11 cellular contexts compared by ENCODE assay signal in the genomic region with DNA sequence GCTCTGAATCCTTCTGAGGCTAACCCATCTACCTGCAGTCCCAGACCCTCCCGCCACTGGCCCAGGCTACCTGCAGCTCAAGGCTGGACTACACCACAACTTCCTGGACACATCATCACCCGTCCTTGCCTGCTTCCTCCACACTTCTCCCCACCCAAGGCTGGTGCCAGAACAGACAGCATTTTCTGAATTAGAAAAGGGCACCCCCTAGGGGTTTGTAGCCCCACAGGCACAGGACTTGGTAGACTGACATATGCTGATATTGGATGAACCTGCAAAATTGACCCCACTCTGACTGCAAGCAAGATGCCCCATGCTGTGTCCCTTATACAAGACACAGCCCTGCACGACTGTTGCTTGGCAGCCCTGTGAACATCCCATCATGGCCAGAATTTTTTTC.
DNase-seq lines count a peak whose midpoint lies in the region; ATAC-seq and TF ChIP-seq lines count a peak whose summit lies in the region.
"Had no signal": no experiment of that assay in that cellular context is flagged by ENCODE, and none has a peak within 500 bp of the region (broad histone marks: within the 10 kb centered on the region; RNA-seq: fewer than 3 reads in every experiment).

No MANE protein-coding gene starts in this region.

- no peaks in the 10 kb centered on the region for H3K9me3 ChIP-seq in heart left ventricle
- no peaks in the 10 kb centered on the region for H3K9me3 ChIP-seq in right atrium auricular region
- H3K9me3 ChIP-seq: adrenal gland had no signal

- H3K4me1 ChIP-seq in heart left ventricle = no peaks in the 10 kb centered on the region
- H3K4me1 ChIP-seq in right atrium auricular region = no peaks in the 10 kb centered on the region
- H3K4me1 ChIP-seq: adrenal gland had no signal

- H3K36me3 ChIP-seq in heart left ventricle (no peaks in the 10 kb centered on the region), right atrium auricular region (no peaks in the 10 kb centered on the region)
- H3K36me3 ChIP-seq: adrenal gland had no signal

- DNase-seq in heart left ventricle = no peak
- no peak for DNase-seq in right atrium auricular region (ENCODE audit: low spot score)
- DNase-seq in RKO (ENCODE audit: low spot score) = peak; percentile 5
- DNase-seq in hippocampal formation (lab: John Stamatoyannopoulos, UW) = peak; percentile 4 to 10
- DNase-seq in superior temporal gyrus (ENCODE audit: extremely low spot score) = peak; percentile 32
- no peak for DNase-seq in AG08395 (ENCODE audit: low spot score)
- no peak for DNase-seq in coronary artery (ENCODE audit: low spot score)
- DNase-seq in EL = no peak
- DNase-seq: adrenal gland; CD4-positive, alpha-beta memory T cell; NCI-H446 had no signal

- peaks cover 0 to 10% (median 0%) of the 10 kb centered on the region in 9 donors for H3K27me3 ChIP-seq in heart left ventricle
- no peaks in the 10 kb centered on the region for H3K27me3 ChIP-seq in right atrium auricular region

- WGBS in heart left ventricle, 4 donors = 25 to 53% (median 29%) methylated on average over 3 of the region's 3 CpGs

- intact Hi-C loops in heart left ventricle (cut with DNase I) = loop anchor here in 1 of 10 donors (10.0 kb wide), 1 partner anchor 60 kb away; no protein-coding TSS in a partner anchor

- H3K4me3 ChIP-seq in heart left ventricle (no peak overlapping the region), right atrium auricular region (no peak overlapping the region), coronary artery (no peak overlapping the region)
- H3K4me3 ChIP-seq: adrenal gland had no signal

- no peak for TF ChIP-seq POLR2A in heart left ventricle (IDR thresholded peaks at IDR 0.05)

- TF ChIP-seq CTCF in heart left ventricle (IDR thresholded peaks at IDR 0.05) (peak in 8 of 12 donors; percentile 8 to 45 (median 31)), right atrium auricular region (IDR thresholded peaks at IDR 0.05) (peak in 1 of 2 donors; percentile 30), coronary artery (IDR thresholded peaks at IDR 0.05) (no peak)

- ATAC-seq in heart left ventricle = no peak

- H3K27ac ChIP-seq in heart left ventricle (no peak overlapping the region), right atrium auricular region (no peak overlapping the region), coronary artery (no peak overlapping the region)
- H3K27ac ChIP-seq: adrenal gland had no signal

Comparison
In these comparisons a context has a peak if more than half of its experiments do, and no peak if none do; other contexts are left out.
1. DNase-seq: peak in RKO (single experiment), hippocampal formation (2 of 2) and superior temporal gyrus (single experiment); none in heart left ventricle (0 of 5), right atrium auricular region (single experiment), AG08395 (single experiment), coronary artery (single experiment) and EL (single experiment).